ENCODE assay signal across 8 cellular contexts in the genomic region with DNA sequence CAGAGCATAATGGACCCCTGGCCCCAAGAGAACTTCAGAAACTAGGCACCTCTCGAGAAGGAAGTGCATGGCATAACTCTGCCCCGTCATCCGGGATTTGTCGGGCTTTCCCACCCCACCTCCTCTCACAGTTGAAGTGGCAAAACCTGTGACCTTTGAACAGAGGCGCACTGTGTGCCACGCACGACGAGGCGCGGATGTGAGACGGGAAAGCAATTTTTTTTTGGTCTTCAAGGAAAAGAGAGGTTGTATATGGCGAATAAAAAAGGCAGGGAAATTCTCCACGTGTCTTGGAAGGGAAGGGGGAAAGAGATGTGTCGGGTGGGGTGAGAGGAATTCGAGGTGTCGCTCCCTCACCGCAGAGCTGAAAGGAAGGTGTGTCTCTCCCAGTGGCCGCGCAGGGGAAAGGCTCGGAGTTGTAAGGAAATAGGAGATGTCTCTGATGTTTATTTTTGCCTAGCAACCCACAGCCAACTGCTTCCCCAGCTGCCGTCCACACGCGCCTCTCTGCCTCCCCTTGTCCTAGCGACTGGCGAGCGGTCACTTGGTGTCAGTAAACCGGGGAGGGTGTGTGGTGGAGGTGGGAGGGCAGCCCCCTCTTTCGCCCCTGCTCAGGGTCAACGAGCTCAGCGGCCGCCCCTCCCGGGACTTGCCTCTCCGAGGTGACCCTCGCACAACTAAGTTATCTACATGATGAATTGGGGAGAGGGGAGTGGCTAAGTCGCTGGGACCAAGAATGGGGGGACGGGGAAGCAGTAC. TPM values are rescaled to one million over a fixed set of nuclear protein-coding genes. Genes with fewer than 3 reads are reported as not detected.
DNase-seq lines count a peak whose midpoint lies in the region; ATAC-seq and TF ChIP-seq lines count a peak whose summit lies in the region.

No MANE protein-coding gene starts in this region.

- peaks cover 26% of the 10 kb centered on the region for H3K4me1 Mint-ChIP-seq in activated B cell treated with CpG ODN at 0.5 μM for 24 hours

- intact Hi-C loops in activated B cell treated with CpG ODN at 0.5 μM for 24 hours (cut with micrococcal nuclease) (loop anchor here (1.0 to 2.0 kb wide), 5 partner anchors 17 to 378 kb away; partner anchors contain the start of gene CAND1), dorsolateral prefrontal cortex (cut with DNase I) (loop anchor here (5.0 to 10.0 kb wide), 4 partner anchors 193 to 297 kb away; no protein-coding TSS in a partner anchor), left colon (cut with DNase I, micrococcal nuclease) (loop anchor here in 1 of 2 donors (10.0 kb wide), 1 partner anchor 203 kb away; no protein-coding TSS in a partner anchor)

- TF ChIP-seq CTCF in GM12873 (IDR thresholded peaks at IDR 0.05; ENCODE audit: insufficient read depth, low read depth, low read length, missing control alignments) (peak; percentile 46), activated B cell treated with CpG ODN at 0.5 μM for 24 hours (IDR thresholded peaks at IDR 0.05) (no peak), dorsolateral prefrontal cortex (IDR thresholded peaks at IDR 0.05 in 54 of 56, conservative IDR thresholded peaks at IDR 0.05 in 2 of 56; ENCODE audit: low read depth in 1 of 56, partially characterized antibody in 56 of 56) (peak in 7 of 56 donors; percentile 4 to 17 (median 14))

- H3K9me3 Mint-ChIP-seq in activated B cell treated with CpG ODN at 0.5 μM for 24 hours: no peaks in the 10 kb centered on the region

- H3K4me3 ChIP-seq in dorsolateral prefrontal cortex: peak overlapping the region; percentile 69 to 97 (median 84)

- CTCF ChIA-PET in activated B cell treated with CpG ODN at 0.5 μM for 24 hours (lab: Charles Lee): interaction anchor here (1.0 to 1.5 kb wide), 3 partner anchors 13 to 295 kb away, joined by 3 to 5 read pairs (median 4); no protein-coding TSS in a partner anchor

- peak overlapping the region; percentile 87 for H3K27ac Mint-ChIP-seq in activated B cell treated with CpG ODN at 0.5 μM for 24 hours

- peaks cover 9% of the 10 kb centered on the region for H3K36me3 Mint-ChIP-seq in activated B cell treated with CpG ODN at 0.5 μM for 24 hours (ENCODE audit: low read depth)

- peak; percentile 11 for ATAC-seq in HG03095 (IDR thresholded peaks at IDR 0.05; ENCODE audit: unreplicated experiment)
- peak; percentile 18 for ATAC-seq in activated B cell treated with CpG ODN at 0.5 μM for 24 hours (ENCODE audit: low read depth)
- ATAC-seq in left colon: peak; percentile 80

- peak overlapping the region in 56 of 59 donors; percentile 7 to 95 (median 75) for H3K27ac ChIP-seq in dorsolateral prefrontal cortex

- POLR2A ChIA-PET in activated B cell treated with CpG ODN at 0.5 μM for 24 hours (lab: Charles Lee): interaction anchor here (0.6 to 4.7 kb wide), 9 partner anchors 10 to 379 kb away, joined by 3 to 55 read pairs (median 5); partner anchors contain the start of gene CAND1

- DNase-seq in NCI-H226 (peak; percentile 77), activated B cell treated with CpG ODN at 0.5 μM for 24 hours (no peak), dorsolateral prefrontal cortex (peak; percentile 39 to 77 (median 60)), left colon (peak; percentile 81 to 91), middle frontal gyrus (ENCODE audit: extremely low spot score, low spot score) (no peak)
- peak; percentile 35 for DNase-seq in stimulated activated CD4-positive, alpha-beta T cell treated with anti-CD3 and anti-CD28 coated beads, Interleukin-1b, Interleukin-23, amount 100 ng/mL, for 48 hours

- no peaks in the 10 kb centered on the region for H3K27me3 ChIP-seq in dorsolateral prefrontal cortex

- peak overlapping the region; percentile 94 for H3K4me3 Mint-ChIP-seq in activated B cell treated with CpG ODN at 0.5 μM for 24 hours

- H3K27me3 Mint-ChIP-seq in activated B cell treated with CpG ODN at 0.5 μM for 24 hours: no peaks in the 10 kb centered on the region

RNA-seq across cellular contexts. Expression of gene DYRK2, which starts 0.8 kb away (rescaled TPM):
- total RNA-seq in activated B cell treated with CpG ODN at 0.5 μM for 24 hours (37.6 and 40.3 TPM in 2 replicates), dorsolateral prefrontal cortex (10 to 100 TPM; 10.8 to 27.2 (median 18.3) TPM), left colon (100 to 1,000 TPM in 1 of 2 donors, 10 to 100 TPM in 1; 98.5 to 144 TPM)

Comparison
In these comparisons a context has a peak if more than half of its experiments do, and no peak if none do; other contexts are left out.
1. ATAC-seq: peak in every context shown above with its lines; median percentile 80 in left colon; 18 in activated B cell treated with CpG ODN at 0.5 μM for 24 hours; 11 in HG03095.
2. DNase-seq: peak in NCI-H226 (single experiment), dorsolateral prefrontal cortex (10 of 10), left colon (2 of 2) and stimulated activated CD4-positive, alpha-beta T cell treated with anti-CD3 and anti-CD28 coated beads, Interleukin-1b, Interleukin-23, amount 100 ng/mL, for 48 hours (single experiment); none in activated B cell treated with CpG ODN at 0.5 μM for 24 hours (single experiment) and middle frontal gyrus (single experiment).